8 cellular contexts compared by ENCODE assay signal in genomic region chr10:129057856-129058663, GRCh38.
DNase-seq lines count a peak whose midpoint lies in the region; ATAC-seq lines count a peak whose summit lies in the region.

No MANE protein-coding gene starts in this region.

- CTCF ChIA-PET in CD8-positive, alpha-beta memory T cell (lab: Charles Lee) = interaction anchor here (1.5 kb wide), 1 partner anchor 21 kb away, joined by 4 read pairs; no protein-coding TSS in a partner anchor

- peaks cover 23 to 36% (median 24%) of the 10 kb centered on the region in 3 donors for H3K4me1 Mint-ChIP-seq in CD8-positive, alpha-beta memory T cell

- in situ Hi-C loops in KBM-7 (cut with MboI; ENCODE audit: low pct_unique_long_range_greater_than_20kb, low sequenced_read_pairs) = no loop called here

- H3K9me3 ChIP-seq in CD8-positive, alpha-beta memory T cell (ENCODE audit: low read length) = no peaks in the 10 kb centered on the region

- H3K4me1 ChIP-seq in CD8-positive, alpha-beta memory T cell (ENCODE audit: insufficient read depth, low read length) = peaks cover 33% of the 10 kb centered on the region

- H3K27ac Mint-ChIP-seq in CD8-positive, alpha-beta memory T cell = peak overlapping the region in 5 of 8 donors; percentile 4 to 48 (median 35)

- peak overlapping the region; percentile 10 to 84 (median 61) for H3K4me3 Mint-ChIP-seq in CD8-positive, alpha-beta memory T cell

- no peaks in the 10 kb centered on the region for H3K36me3 Mint-ChIP-seq in CD8-positive, alpha-beta memory T cell

- DNase-seq in CD8-positive, alpha-beta memory T cell = peak in 3 of 5 donors; percentile 63 to 77 (median 63)
- DNase-seq in KBM-7 (peak; percentile 44), NCI-H1417 (lab: John Stamatoyannopoulos, UW) (no peak), NCI-H2107 treated with DMSO at 0.1 percent for 48 hours (lab: John Stamatoyannopoulos, UW; ENCODE audit: unreplicated experiment) (no peak), OCI-M2 (lab: John Stamatoyannopoulos, UW; ENCODE audit: unreplicated experiment) (no peak), NCI-H1105 treated with DMSO at 0.1 percent for 48 hours (lab: John Stamatoyannopoulos, UW) (no peak)
- peak; percentile 54 for DNase-seq in central memory CD4-positive, alpha-beta T cell

- ATAC-seq in GM21423 (IDR thresholded peaks at IDR 0.05; ENCODE audit: unreplicated experiment) = peak; percentile 91

- H3K9me3 Mint-ChIP-seq in CD8-positive, alpha-beta memory T cell = peaks cover 0 to 2% (median 0%) of the 10 kb centered on the region in 5 donors

- H3K36me3 ChIP-seq in CD8-positive, alpha-beta memory T cell (ENCODE audit: insufficient read depth, low read length) = no peaks in the 10 kb centered on the region

- no peaks in the 10 kb centered on the region for H3K27me3 ChIP-seq in CD8-positive, alpha-beta memory T cell (ENCODE audit: insufficient read depth, low read length, poor library complexity, severe bottlenecking)

- no peak overlapping the region for H3K27ac ChIP-seq in CD8-positive, alpha-beta memory T cell (ENCODE audit: low read depth, low read length)

- peak overlapping the region; percentile 16 for H3K4me3 ChIP-seq in CD8-positive, alpha-beta memory T cell (ENCODE audit: low read length)

- peaks cover 0 to 5% of the 10 kb centered on the region in 2 donors for H3K27me3 Mint-ChIP-seq in CD8-positive, alpha-beta memory T cell

- POLR2A ChIA-PET in CD8-positive, alpha-beta memory T cell (lab: Charles Lee) = interaction anchor here (1.0 to 1.1 kb wide), 2 partner anchors 15 to 409 kb away, joined by 3 to 4 read pairs; partner anchors contain the start of gene MGMT

Comparison
In these comparisons a context has a peak if more than half of its experiments do, and no peak if none do; other contexts are left out.
1. DNase-seq: peak in CD8-positive, alpha-beta memory T cell (3 of 5), KBM-7 (single experiment) and central memory CD4-positive, alpha-beta T cell (single experiment); none in NCI-H1417 (0 of 3), NCI-H2107 treated with DMSO at 0.1 percent for 48 hours (single experiment), OCI-M2 (single experiment) and NCI-H1105 treated with DMSO at 0.1 percent for 48 hours (single experiment).